Comparison of ENCODE assay signal across 9 cellular contexts in the genomic region with DNA sequence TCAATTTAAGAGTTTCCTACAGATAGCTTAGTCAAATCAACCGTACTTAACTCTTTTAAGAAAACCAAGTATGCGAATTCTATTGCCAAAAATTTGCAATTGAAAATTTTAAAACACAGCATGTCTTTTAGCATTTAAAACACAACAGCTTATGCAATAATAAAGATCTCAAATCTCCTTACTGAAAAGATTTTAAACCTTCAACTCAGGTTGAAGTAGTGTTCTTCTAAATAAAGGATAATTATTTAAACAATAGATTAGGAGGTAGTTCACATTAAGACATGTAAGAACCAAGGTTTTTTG. TPM values are rescaled to one million over a fixed set of nuclear protein-coding genes. Genes with fewer than 3 reads are reported as not detected.
DNase-seq lines count a peak whose midpoint lies in the region; ATAC-seq and TF ChIP-seq lines count a peak whose summit lies in the region.
"Had no signal": no experiment of that assay in that cellular context is flagged by ENCODE, and none has a peak within 500 bp of the region (broad histone marks: within the 10 kb centered on the region; RNA-seq: fewer than 3 reads in every experiment).

No MANE protein-coding gene starts in this region.

- no peak overlapping the region for H3K27ac Mint-ChIP-seq in T-helper 2 cell treated with Interferon-gamma antibody and Interleukin-4, amounts not matched to agents 5 μg/mL and 100 μg/mL, for 36 hours
- H3K27ac Mint-ChIP-seq in activated CD4-positive, alpha-beta memory T cell treated with anti-CD3 and anti-CD28 coated beads for 36 hours: no peak overlapping the region
- no peak overlapping the region for H3K27ac Mint-ChIP-seq in stimulated activated effector memory CD8-positive, alpha-beta T cell treated with anti-CD3 and anti-CD28 coated beads, Interleukin-12 subunit alpha, Interleukin-12 subunit beta, amount 100 ng/mL, for 72 hours

- peak overlapping the region; percentile 81 for H3K4me3 Mint-ChIP-seq in T-helper 2 cell treated with Interferon-gamma antibody and Interleukin-4, amounts not matched to agents 5 μg/mL and 100 μg/mL, for 36 hours
- H3K4me3 Mint-ChIP-seq in activated CD4-positive, alpha-beta memory T cell treated with anti-CD3 and anti-CD28 coated beads for 36 hours: peak overlapping the region; percentile 88
- H3K4me3 Mint-ChIP-seq in stimulated activated effector memory CD8-positive, alpha-beta T cell treated with anti-CD3 and anti-CD28 coated beads, Interleukin-12 subunit alpha, Interleukin-12 subunit beta, amount 100 ng/mL, for 72 hours: peak overlapping the region; percentile 83

- POLR2A ChIA-PET in activated CD4-positive, alpha-beta memory T cell treated with anti-CD3 and anti-CD28 coated beads for 36 hours (lab: Charles Lee): no interaction called here

- no peaks in the 10 kb centered on the region for H3K9me3 Mint-ChIP-seq in T-helper 2 cell treated with Interferon-gamma antibody and Interleukin-4, amounts not matched to agents 5 μg/mL and 100 μg/mL, for 36 hours
- no peaks in the 10 kb centered on the region for H3K9me3 Mint-ChIP-seq in activated CD4-positive, alpha-beta memory T cell treated with anti-CD3 and anti-CD28 coated beads for 36 hours
- no peaks in the 10 kb centered on the region for H3K9me3 Mint-ChIP-seq in stimulated activated effector memory CD8-positive, alpha-beta T cell treated with anti-CD3 and anti-CD28 coated beads, Interleukin-12 subunit alpha, Interleukin-12 subunit beta, amount 100 ng/mL, for 72 hours

- H3K36me3 Mint-ChIP-seq in T-helper 2 cell treated with Interferon-gamma antibody and Interleukin-4, amounts not matched to agents 5 μg/mL and 100 μg/mL, for 36 hours (ENCODE audit: low read depth): peaks cover 50% of the 10 kb centered on the region
- H3K36me3 Mint-ChIP-seq in activated CD4-positive, alpha-beta memory T cell treated with anti-CD3 and anti-CD28 coated beads for 36 hours: peaks cover 27% of the 10 kb centered on the region
- H3K36me3 Mint-ChIP-seq in stimulated activated effector memory CD8-positive, alpha-beta T cell treated with anti-CD3 and anti-CD28 coated beads, Interleukin-12 subunit alpha, Interleukin-12 subunit beta, amount 100 ng/mL, for 72 hours: peaks cover 59% of the 10 kb centered on the region

- intact Hi-C loops in activated CD4-positive, alpha-beta memory T cell treated with anti-CD3 and anti-CD28 coated beads for 36 hours (cut with micrococcal nuclease): loop anchor here (5.0 kb wide), 1 partner anchor 86 kb away; no protein-coding TSS in a partner anchor
- intact Hi-C loops in posterior cingulate gyrus (cut with DNase I): loop anchor here (10.0 kb wide), 1 partner anchor 53 kb away; no protein-coding TSS in a partner anchor

- H3K4me1 Mint-ChIP-seq in T-helper 2 cell treated with Interferon-gamma antibody and Interleukin-4, amounts not matched to agents 5 μg/mL and 100 μg/mL, for 36 hours (ENCODE audit: low read depth): peaks cover 70% of the 10 kb centered on the region
- peaks cover 68% of the 10 kb centered on the region for H3K4me1 Mint-ChIP-seq in activated CD4-positive, alpha-beta memory T cell treated with anti-CD3 and anti-CD28 coated beads for 36 hours (ENCODE audit: low read depth)
- peaks cover 51% of the 10 kb centered on the region for H3K4me1 Mint-ChIP-seq in stimulated activated effector memory CD8-positive, alpha-beta T cell treated with anti-CD3 and anti-CD28 coated beads, Interleukin-12 subunit alpha, Interleukin-12 subunit beta, amount 100 ng/mL, for 72 hours

- CTCF ChIA-PET in activated CD4-positive, alpha-beta memory T cell treated with anti-CD3 and anti-CD28 coated beads for 36 hours (lab: Charles Lee): interaction anchor here (0.6 to 1.1 kb wide), 2 partner anchors 201 to 395 kb away, joined by 3 to 4 read pairs; no protein-coding TSS in a partner anchor

- no peak for ATAC-seq in stimulated activated effector memory CD8-positive, alpha-beta T cell treated with anti-CD3 and anti-CD28 coated beads, Interleukin-12 subunit alpha, Interleukin-12 subunit beta, amount 100 ng/mL, for 72 hours
- no peak for ATAC-seq in HG03439 (IDR thresholded peaks at IDR 0.05; ENCODE audit: unreplicated experiment)

- H3K4me3 ChIP-seq in fibroblast of villous mesenchyme (ENCODE audit: low read depth, low read length): peak overlapping the region; percentile 94

- H3K27me3 Mint-ChIP-seq in T-helper 2 cell treated with Interferon-gamma antibody and Interleukin-4, amounts not matched to agents 5 μg/mL and 100 μg/mL, for 36 hours (ENCODE audit: low read depth): no peaks in the 10 kb centered on the region
- no peaks in the 10 kb centered on the region for H3K27me3 Mint-ChIP-seq in activated CD4-positive, alpha-beta memory T cell treated with anti-CD3 and anti-CD28 coated beads for 36 hours

- no peak for TF ChIP-seq CTCF in fibroblast of villous mesenchyme (IDR thresholded peaks at IDR 0.05; ENCODE audit: insufficient read depth, low read depth, low read length)

- no peak for DNase-seq in T-helper 2 cell treated with Interferon-gamma antibody and Interleukin-4, amounts not matched to agents 5 μg/mL and 100 μg/mL, for 36 hours (ENCODE audit: low spot score)
- no peak for DNase-seq in T-helper 2 cell
- no peak for DNase-seq in activated CD4-positive, alpha-beta memory T cell treated with anti-CD3 and anti-CD28 coated beads for 36 hours
- DNase-seq in fibroblast of villous mesenchyme (ENCODE audit: low read depth): no peak
- no peak for DNase-seq in stimulated activated effector memory CD8-positive, alpha-beta T cell treated with anti-CD3 and anti-CD28 coated beads, Interleukin-12 subunit alpha, Interleukin-12 subunit beta, amount 100 ng/mL, for 72 hours (ENCODE audit: low spot score in 2 of 2)
- DNase-seq in posterior cingulate gyrus: no peak
- DNase-seq in central memory CD4-positive, alpha-beta T cell: no peak
- DNase-seq: ACHN had no signal

RNA-seq across cellular contexts. Expression of a gene that starts 5.5 kb away (rescaled TPM):
- total RNA-seq in activated CD4-positive, alpha-beta memory T cell treated with anti-CD3 and anti-CD28 coated beads for 36 hours: 10 to 100 TPM; 48.6 to 53.9 TPM
- total RNA-seq in fibroblast of villous mesenchyme: 44.8 and 55.7 TPM in 2 replicates
